In the genomic region with DNA sequence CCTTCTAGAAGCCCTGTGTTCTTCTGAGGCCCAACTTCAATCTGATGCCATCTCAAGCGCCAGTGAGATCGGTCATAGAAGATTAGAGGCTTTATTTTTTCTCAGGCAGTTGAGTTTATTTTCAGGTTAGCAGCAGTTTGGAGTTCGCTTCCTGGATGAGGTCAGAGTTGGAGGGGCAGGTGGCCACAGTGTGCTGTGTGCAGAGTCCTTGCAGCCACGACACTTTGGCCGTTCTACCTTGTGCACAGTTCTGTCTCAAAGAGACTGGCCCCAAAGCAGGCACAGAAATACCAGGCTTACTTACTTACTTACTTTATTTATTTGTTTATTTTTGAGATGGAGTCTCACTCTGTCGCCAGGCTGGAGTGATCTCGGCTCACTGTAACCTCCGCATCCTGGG, we compare ENCODE assay signal across 20 cellular contexts. TPM values are rescaled to one million over a fixed set of nuclear protein-coding genes. Genes with fewer than 3 reads are reported as not detected.
DNase-seq lines count a peak whose midpoint lies in the region; ATAC-seq lines count a peak whose summit lies in the region.
"Had no signal": no experiment of that assay in that cellular context is flagged by ENCODE, and none has a peak within 500 bp of the region (broad histone marks: within the 10 kb centered on the region; RNA-seq: fewer than 3 reads in every experiment).

No MANE protein-coding gene starts in this region.

- H3K4ac ChIP-seq in trophoblast cell (ENCODE audit: low read depth, low read length), result no peak overlapping the region

- no peak overlapping the region for H4K91ac ChIP-seq in trophoblast cell (ENCODE audit: low read depth, low read length)

- peak; percentile 52 for DNase-seq in left lobe of liver (ENCODE audit: low spot score)
- no peak for DNase-seq in trophoblast cell
- no peak for DNase-seq in putamen (ENCODE audit: low spot score)
- DNase-seq: ACHN; BE2C; CD4-positive, alpha-beta memory T cell; DMS153; DND-41; EL; H7; HFFc6; KG1 had no signal

- no peak overlapping the region for H2AK5ac ChIP-seq in trophoblast cell (ENCODE audit: low read length)

- H3K9me3 ChIP-seq in BLaER1, result no peaks in the 10 kb centered on the region
- no peaks in the 10 kb centered on the region for H3K9me3 ChIP-seq in BLaER1 treated with 17β-estradiol and CSF1 and Interleukin-3, amounts not matched to agents 10 nM and 100 nM (replicated peaks in 1 of 11)
- H3K9me3 ChIP-seq in trophoblast cell (ENCODE audit: insufficient read depth, low read depth, low read length), result peaks cover 2% of the 10 kb centered on the region
- H3K9me3 ChIP-seq: BE2C had no signal

- no CpG with 5 or more reads among the region's 8 CpGs for WGBS in trophoblast cell (ENCODE audit: extremely low coverage, insufficient coverage, insufficient read length)

- H3K79me1 ChIP-seq in trophoblast cell (ENCODE audit: low read length), result peaks cover 1% of the 10 kb centered on the region

- H3K79me2 ChIP-seq in trophoblast cell (ENCODE audit: control insufficient read depth, insufficient read depth, low read length, poor library complexity), result no peaks in the 10 kb centered on the region

- no peak overlapping the region for H2BK120ac ChIP-seq in trophoblast cell (ENCODE audit: insufficient read depth, low read length, poor library complexity)

- no peak overlapping the region for H3K23ac ChIP-seq in trophoblast cell (ENCODE audit: low read length)

- no peak overlapping the region for H3K4me3 ChIP-seq in BLaER1
- H3K4me3 ChIP-seq in BLaER1 treated with 17β-estradiol and CSF1 and Interleukin-3, amounts not matched to agents 10 nM and 100 nM, result no peak overlapping the region
- no peak overlapping the region for H3K4me3 ChIP-seq in trophoblast cell (ENCODE audit: low read depth, low read length)
- H3K4me3 ChIP-seq: GM12878, GM23338 had no signal

- no peak overlapping the region for H3K14ac ChIP-seq in trophoblast cell (ENCODE audit: low read length)

- H3K27ac ChIP-seq in BLaER1, result peak overlapping the region; percentile 44
- peak overlapping the region in 2 of 11 experiments; percentile 10 to 20; a peak in 1 of 22 replicates for H3K27ac ChIP-seq in BLaER1 treated with 17β-estradiol and CSF1 and Interleukin-3, amounts not matched to agents 10 nM and 100 nM
- no peak overlapping the region for H3K27ac ChIP-seq in trophoblast cell (ENCODE audit: low read depth, low read length)
- H3K27ac ChIP-seq: HL-60 had no signal

- H3K9ac ChIP-seq in BLaER1 (peak overlapping the region; percentile 44; the same call in 1 of the 2 replicates), trophoblast cell (ENCODE audit: low read length) (no peak overlapping the region)
- peak overlapping the region in 3 of 11 experiments; percentile 7 to 46 (median 33); a peak in 1 of 22 replicates for H3K9ac ChIP-seq in BLaER1 treated with 17β-estradiol and CSF1 and Interleukin-3, amounts not matched to agents 10 nM and 100 nM

- no peak overlapping the region for H2BK5ac ChIP-seq in trophoblast cell (ENCODE audit: low read depth, low read length, poor library complexity)

- H2BK12ac ChIP-seq in trophoblast cell (ENCODE audit: low read length), result peak overlapping the region; percentile 4

- no peak overlapping the region for H4K12ac ChIP-seq in trophoblast cell (ENCODE audit: low read depth, low read length)

- ATAC-seq in left lobe of liver (peak; percentile 62), GM19455 (IDR thresholded peaks at IDR 0.05; ENCODE audit: unreplicated experiment) (no peak)
- ATAC-seq: GM12878, GM23338, HCT116 had no signal

- no peaks in the 10 kb centered on the region for H3K36me3 ChIP-seq in BLaER1
- H3K36me3 ChIP-seq in BLaER1 treated with 17β-estradiol and CSF1 and Interleukin-3, amounts not matched to agents 10 nM and 100 nM, result no peaks in the 10 kb centered on the region
- no peaks in the 10 kb centered on the region for H3K36me3 ChIP-seq in trophoblast cell (ENCODE audit: control insufficient read depth in 1 of 2, insufficient read depth in 2 of 2, low read length in 2 of 2)
- H3K36me3 ChIP-seq: BE2C had no signal

- no peaks in the 10 kb centered on the region for H4K20me1 ChIP-seq in BLaER1
- no peaks in the 10 kb centered on the region for H4K20me1 ChIP-seq in BLaER1 treated with 17β-estradiol and CSF1 and Interleukin-3, amounts not matched to agents 10 nM and 100 nM

- H3K4me2 ChIP-seq in BLaER1, result peak overlapping the region; percentile 53
- peak overlapping the region in 8 of 11 experiments; percentile 11 to 62 (median 46); a peak in 14 of 22 replicates for H3K4me2 ChIP-seq in BLaER1 treated with 17β-estradiol and CSF1 and Interleukin-3, amounts not matched to agents 10 nM and 100 nM
- H3K4me2 ChIP-seq in trophoblast cell (ENCODE audit: low read length), result no peak overlapping the region
- H3K4me2 ChIP-seq: GM23338 had no signal

- no peak overlapping the region for H3K18ac ChIP-seq in trophoblast cell (ENCODE audit: low read length)

- H4K8ac ChIP-seq in trophoblast cell (ENCODE audit: low read depth, low read length), result no peak overlapping the region

- no peak overlapping the region for H2AFZ ChIP-seq in trophoblast cell (ENCODE audit: insufficient read depth, low read length, poor library complexity)
- H2AFZ ChIP-seq: GM23338 had no signal

- peaks cover 34% of the 10 kb centered on the region for H3K4me1 ChIP-seq in BLaER1
- peaks cover 9 to 33% (median 23%) of the 10 kb centered on the region in 10 experiments; a peak in 19 of 20 replicates for H3K4me1 ChIP-seq in BLaER1 treated with 17β-estradiol and CSF1 and Interleukin-3, amounts not matched to agents 10 nM and 100 nM
- peaks cover 4 to 6% of the 10 kb centered on the region in 2 experiments for H3K4me1 ChIP-seq in trophoblast cell (ENCODE audit: control insufficient read depth in 1 of 2, insufficient read depth in 2 of 2, low read length in 2 of 2)
- H3K4me1 ChIP-seq: BE2C had no signal

- H3K27me3 ChIP-seq in BLaER1, result no peaks in the 10 kb centered on the region
- no peaks in the 10 kb centered on the region for H3K27me3 ChIP-seq in BLaER1 treated with 17β-estradiol and CSF1 and Interleukin-3, amounts not matched to agents 10 nM and 100 nM
- no peaks in the 10 kb centered on the region for H3K27me3 ChIP-seq in trophoblast cell (ENCODE audit: insufficient read depth, low read length)
- H3K27me3 ChIP-seq: BE2C had no signal

RNA-seq across cellular contexts. Expression of a gene that starts 15.9 kb away (rescaled TPM):
- total RNA-seq in left lobe of liver, result 28.6 TPM
- polyA plus RNA-seq in trophoblast cell (2013), result 65.9 and 68.2 TPM in 2 replicates

RNA-seq across cellular contexts. Expression of a gene that starts 31.2 kb away (rescaled TPM):
- total RNA-seq in left lobe of liver, result 0.30 TPM
- 0.10 TPM in 2 replicates for polyA plus RNA-seq in trophoblast cell (2013)
- total RNA-seq: CD4-positive, alpha-beta memory T cell; HFFc6 had no signal
- polyA plus RNA-seq: CD14-positive monocyte; CD4-positive, alpha-beta memory T cell had no signal
